Comparison of ENCODE assay signal across 17 cellular contexts in genomic region chr14:53027562-53027961, GRCh38.
"Had no signal": no experiment of that assay in that cellular context is flagged by ENCODE, and none has a peak within 500 bp of the region (broad histone marks: within the 10 kb centered on the region; RNA-seq: fewer than 3 reads in every experiment).

No MANE protein-coding gene starts in this region.

- H3K27me3 Mint-ChIP-seq: activated B cell treated with CpG ODN at 0.5 μM for 24 hours, naive B cell had no signal

- H3K4me3 Mint-ChIP-seq: activated B cell treated with CpG ODN at 0.5 μM for 24 hours; activated naive CD4-positive, alpha-beta T cell treated with anti-CD3 and anti-CD28 coated beads for 36 hours had no signal

- H3K27ac Mint-ChIP-seq: activated B cell treated with CpG ODN at 0.5 μM for 24 hours; activated naive CD4-positive, alpha-beta T cell treated with anti-CD3 and anti-CD28 coated beads for 36 hours had no signal

- ATAC-seq: SK-N-SH treated with all-trans-retinoic acid at 6 μM for 48 hours had no signal

- FAIRE-seq: kidney had no signal

- H3K4me1 Mint-ChIP-seq: activated B cell treated with CpG ODN at 0.5 μM for 24 hours, naive B cell had no signal

- DNase-seq: activated B cell treated with CpG ODN at 0.5 μM for 24 hours; activated CD4-positive, alpha-beta T cell treated with anti-CD3 and anti-CD28 coated beads, Interleukin-2, amount 50 U/mL, for 1 hour; activated naive CD4-positive, alpha-beta T cell treated with anti-CD3 and anti-CD28 coated beads for 36 hours; amygdala; brain microvascular endothelial cell; effector memory CD4-positive, alpha-beta T cell; foreskin fibroblast; glutamatergic neuron; kidney; left ventricle myocardium inferior; naive B cell; stimulated activated CD4-positive, alpha-beta T cell treated with anti-CD3 and anti-CD28 coated beads, Interleukin-12 subunit alpha, Interleukin-12 subunit beta, amount 100 ng/mL, for 4 hours; stimulated activated CD4-positive, alpha-beta T cell treated with anti-CD3 and anti-CD28 coated beads, Interleukin-2, amount 100 ng/mL, for 24 hours; uterus had no signal

- H3K27ac ChIP-seq: brain microvascular endothelial cell, left ventricle myocardium inferior, neutrophil, parathyroid adenoma, uterus had no signal
